In genomic region chr3:30475038-30475808, GRCh38 we compare ENCODE assay signal across 10 cellular contexts.
DNase-seq lines count a peak whose midpoint lies in the region; ATAC-seq and TF ChIP-seq lines count a peak whose summit lies in the region.
"Had no signal": no experiment of that assay in that cellular context is flagged by ENCODE, and none has a peak within 500 bp of the region (broad histone marks: within the 10 kb centered on the region; RNA-seq: fewer than 3 reads in every experiment).

No MANE protein-coding gene starts in this region.

- H3K27ac ChIP-seq in mammary epithelial cell (ENCODE audit: insufficient read depth, low read depth, low read length): no peak overlapping the region
- H3K27ac ChIP-seq in gastroesophageal sphincter: no peak overlapping the region
- H3K27ac ChIP-seq in stomach: no peak overlapping the region
- H3K27ac ChIP-seq in tibial nerve: peak overlapping the region in 2 of 4 donors; percentile 5 to 79

- no peaks in the 10 kb centered on the region for H3K36me3 ChIP-seq in GM06990 (ENCODE audit: control insufficient read depth, insufficient read depth, low read length)
- H3K36me3 ChIP-seq in mammary epithelial cell (ENCODE audit: insufficient read depth, low read length): no peaks in the 10 kb centered on the region
- no peaks in the 10 kb centered on the region for H3K36me3 ChIP-seq in gastroesophageal sphincter
- H3K36me3 ChIP-seq in stomach: no peaks in the 10 kb centered on the region
- H3K36me3 ChIP-seq in tibial nerve: no peaks in the 10 kb centered on the region

- no peak for TF ChIP-seq CTCF in GM06990 (IDR thresholded peaks at IDR 0.05; ENCODE audit: insufficient read depth, low read length, poor library complexity, severe bottlenecking)
- no peak for TF ChIP-seq CTCF in mammary epithelial cell (conservative IDR thresholded peaks at IDR 0.05 in 1 of 2, IDR thresholded peaks at IDR 0.05 in 1 of 2; ENCODE audit: extremely low read depth in 1 of 2, insufficient read depth in 1 of 2, low read depth in 1 of 2, low read length in 2 of 2)
- no peak for TF ChIP-seq CTCF in gastroesophageal sphincter (IDR thresholded peaks at IDR 0.05)
- no peak for TF ChIP-seq CTCF in stomach (IDR thresholded peaks at IDR 0.05)
- TF ChIP-seq CTCF in tibial nerve (IDR thresholded peaks at IDR 0.05): no peak

- peak overlapping the region; percentile 34 for H2AFZ ChIP-seq in mammary epithelial cell (ENCODE audit: low read depth, low read length)

- no TSS peak for BruUV-seq in mammary epithelial cell (replicated peaks; lab: Mats Ljungman, UMichigan)

- ATAC-seq in GM19324 (IDR thresholded peaks at IDR 0.05; ENCODE audit: low FRiP score, unreplicated experiment) (peak; percentile 78), HG03045 (IDR thresholded peaks at IDR 0.05; ENCODE audit: unreplicated experiment) (peak; percentile 87), gastroesophageal sphincter (no peak)

- WGBS in mammary epithelial cell (ENCODE audit: low coverage, missing lambda C conversion rate): 98% methylated on average over 5 of the region's 5 CpGs
- 92 to 96% methylated on average over 5 of the region's 5 CpGs for WGBS in gastroesophageal sphincter (ENCODE audit: low coverage in 1 of 2), 2 donors
- WGBS in stomach, 5 donors: 82 to 92% (median 90%) methylated on average over 5 of the region's 5 CpGs
- 95 to 97% methylated on average over 5 of the region's 5 CpGs for WGBS in tibial nerve, 2 donors

- peaks cover 18% of the 10 kb centered on the region for H3K4me1 ChIP-seq in mammary epithelial cell (ENCODE audit: insufficient read depth, low read length)
- H3K4me1 ChIP-seq in gastroesophageal sphincter: peaks cover 5 to 59% (median 6%) of the 10 kb centered on the region in 3 donors
- peaks cover 0 to 43% (median 19%) of the 10 kb centered on the region in 4 donors for H3K4me1 ChIP-seq in stomach
- peaks cover 0 to 88% (median 55%) of the 10 kb centered on the region in 4 donors for H3K4me1 ChIP-seq in tibial nerve

- H3K4me3 ChIP-seq in GM06990 (replicated peaks; ENCODE audit: low read depth, low read length): no peak overlapping the region
- no peak overlapping the region for H3K4me3 ChIP-seq in mammary epithelial cell (replicated peaks in 1 of 3; ENCODE audit: insufficient read depth in 1 of 3, low read depth in 2 of 3, low read length in 3 of 3)
- no peak overlapping the region for H3K4me3 ChIP-seq in gastroesophageal sphincter
- H3K4me3 ChIP-seq in stomach: no peak overlapping the region
- H3K4me3 ChIP-seq in tibial nerve: no peak overlapping the region
- H3K4me3 ChIP-seq: lung had no signal

- in situ Hi-C loops in mammary epithelial cell (cut with MboI; ENCODE audit: low sequenced_read_pairs in 2 of 2): no loop called here

- H3K27me3 ChIP-seq in GM06990 (replicated peaks; ENCODE audit: control insufficient read depth, insufficient read depth, low read length) (no peaks in the 10 kb centered on the region), mammary epithelial cell (ENCODE audit: insufficient read depth, low read length) (no peaks in the 10 kb centered on the region), gastroesophageal sphincter (no peaks in the 10 kb centered on the region), stomach (no peaks in the 10 kb centered on the region), tibial nerve (no peaks in the 10 kb centered on the region)

- CTCF ChIA-PET in mammary epithelial cell (lab: Charles Lee; ENCODE audit: low non-redundant PET): no interaction called here

- no peak overlapping the region for H3K4me2 ChIP-seq in mammary epithelial cell (ENCODE audit: insufficient read depth, low read depth, low read length)

- DNase-seq in GM06990 (ENCODE audit: extremely low read depth, insufficient read length) (peak; percentile 15), mammary epithelial cell (peak; percentile 79), NCI-H524 (lab: John Stamatoyannopoulos, UW) (no peak), stomach (no peak), tibial nerve (ENCODE audit: low spot score in 2 of 2) (no peak)
- DNase-seq: DND-41 had no signal

- intact Hi-C loops in mammary epithelial cell (cut with micrococcal nuclease): no loop called here
- intact Hi-C loops in stomach (cut with DNase I; ENCODE audit: low total_unique reads): no loop called here

- no peak overlapping the region for H3K9ac ChIP-seq in mammary epithelial cell (ENCODE audit: insufficient read depth, low read length)

- H3K9me3 ChIP-seq in mammary epithelial cell (replicated peaks; ENCODE audit: insufficient read depth, low read length) (peaks cover 1% of the 10 kb centered on the region), gastroesophageal sphincter (no peaks in the 10 kb centered on the region), stomach (no peaks in the 10 kb centered on the region), tibial nerve (no peaks in the 10 kb centered on the region)

- dilution Hi-C loops in mammary epithelial cell (cut with HindIII; ENCODE audit: low sequenced_read_pairs): no loop called here

- TF ChIP-seq POLR2A in gastroesophageal sphincter (IDR thresholded peaks at IDR 0.05): no peak
- TF ChIP-seq POLR2A in stomach (IDR thresholded peaks at IDR 0.05): no peak
- no peak for TF ChIP-seq POLR2A in tibial nerve (IDR thresholded peaks at IDR 0.05)

- TF ChIP-seq EP300 in gastroesophageal sphincter (IDR thresholded peaks at IDR 0.05) (no peak), stomach (IDR thresholded peaks at IDR 0.05) (no peak), tibial nerve (IDR thresholded peaks at IDR 0.05) (no peak)

- no peaks in the 10 kb centered on the region for H3K79me2 ChIP-seq in mammary epithelial cell (ENCODE audit: insufficient read depth, low read length)

- H4K20me1 ChIP-seq in mammary epithelial cell (ENCODE audit: insufficient read depth, low read length): no peaks in the 10 kb centered on the region

Comparison
In these comparisons a context has a peak if more than half of its experiments do, and no peak if none do; other contexts are left out.
1. DNase-seq: peak in GM06990 (single experiment) and mammary epithelial cell (single experiment); none in NCI-H524 (0 of 2), stomach (single experiment) and tibial nerve (0 of 2).